In the genomic region with DNA sequence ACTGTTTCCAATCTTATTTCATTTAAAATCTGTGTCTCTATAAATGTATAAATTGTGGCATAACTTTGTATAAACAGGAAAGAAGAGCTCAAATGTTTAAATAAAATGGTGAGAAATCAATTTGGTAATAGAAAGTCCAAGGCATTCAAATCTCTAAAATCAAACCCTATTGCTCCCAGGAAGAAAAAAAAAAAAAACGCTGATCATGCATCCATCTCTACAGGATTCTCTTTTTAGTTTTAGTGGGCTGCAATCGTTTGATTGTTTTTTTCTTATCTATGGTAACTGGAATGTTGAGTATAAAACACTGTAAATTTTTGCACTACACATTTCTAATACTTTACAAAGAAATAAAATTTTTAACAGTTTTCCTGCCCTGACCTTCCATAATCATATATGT, we compare ENCODE assay signal across 34 cellular contexts.
"Had no signal": no experiment of that assay in that cellular context is flagged by ENCODE, and none has a peak within 500 bp of the region (broad histone marks: within the 10 kb centered on the region; RNA-seq: fewer than 3 reads in every experiment).

No MANE protein-coding gene starts in this region.

- H3K4me1 ChIP-seq: Peyer's patch had no signal

- DNase-seq: activated B cell treated with CpG ODN at 0.5 μM for 24 hours; activated CD4-positive, alpha-beta memory T cell treated with anti-CD3 and anti-CD28 coated beads, Interleukin-2, amount 10 ng/mL, durations not matched to agents 7 days and 5 days; activated CD4-positive, alpha-beta T cell treated with anti-CD3 and anti-CD28 coated beads for 1 hour; activated CD4-positive, alpha-beta T cell treated with anti-CD3 and anti-CD28 coated beads for 48 hours; activated CD8-positive, alpha-beta memory T cell treated with anti-CD3 and anti-CD28 coated beads for 24 hours; activated CD8-positive, alpha-beta memory T cell treated with anti-CD3 and anti-CD28 coated beads, Interleukin-2, amount 10 ng/mL, durations not matched to agents 7 days and 5 days; activated CD8-positive, alpha-beta memory T cell treated with anti-CD3 and anti-CD28 coated beads, Interleukin-2, amount 50 U/mL, for 48 hours; activated effector memory CD4-positive, alpha-beta T cell treated with Interleukin-2 at 50 U/mL for 16 hours; activated naive CD4-positive, alpha-beta T cell; activated naive CD4-positive, alpha-beta T cell treated with anti-CD3 and anti-CD28 coated beads, Interleukin-2, amount 50 U/mL, for 16 hours; activated naive CD8-positive, alpha-beta T cell treated with anti-CD3 and anti-CD28 coated beads for 36 hours; activated T-cell treated with anti-CD3 and anti-CD28 coated beads, Interleukin-2, amount 50 U/mL, for 48 hours; amniotic stem cell; aorta; brain microvascular endothelial cell; central memory CD4-positive, alpha-beta T cell; Kasumi-1; MG63; NCI-H1048; NCI-H1436; NCI-H1694; NCI-H1930; NCI-H2081 treated with DMSO at 0.1 percent for 48 hours; NCI-H226; NCI-H524 treated with DMSO at 0.1 percent for 48 hours; PC-3; Peyer's patch; RPMI8226; SIG-M5; SW 1271; T-helper 1 cell; T-helper 2 cell; T-helper 9 cell had no signal

- H3K9me3 ChIP-seq: Peyer's patch had no signal

- H3K4me3 ChIP-seq: MG63, Peyer's patch had no signal

- ATAC-seq: activated CD8-positive, alpha-beta memory T cell treated with anti-CD3 and anti-CD28 coated beads, Interleukin-2, amount 10 ng/mL, durations not matched to agents 7 days and 5 days; PC-3 had no signal

- H3K27ac ChIP-seq: brain microvascular endothelial cell, Peyer's patch, VCaP had no signal
